Comparison of ENCODE assay signal across 8 cellular contexts in genomic region chr5:77030097-77031071, GRCh38. TPM values are rescaled to one million over a fixed set of nuclear protein-coding genes. Genes with fewer than 3 reads are reported as not detected.
DNase-seq lines count a peak whose midpoint lies in the region; ATAC-seq and TF ChIP-seq lines count a peak whose summit lies in the region.

AGGF1 (plus strand) TSS chr5:77030404; CDS start chr5:77030767, 363 bp downstream.

- H3K27me3 Mint-ChIP-seq in T-helper 17 cell (peaks cover 4% of the 10 kb centered on the region), progenitor cell of endocrine pancreas (no peaks in the 10 kb centered on the region)

- H3K4me1 Mint-ChIP-seq in T-helper 17 cell (peaks cover 12% of the 10 kb centered on the region), progenitor cell of endocrine pancreas (ENCODE audit: low read depth) (peaks cover 11% of the 10 kb centered on the region)

- no peak for TF ChIP-seq CTCF in GM13977 (IDR thresholded peaks at IDR 0.05; ENCODE audit: extremely low read depth, insufficient read depth, missing control alignments)
- no peak for TF ChIP-seq CTCF in left ventricle myocardium inferior (IDR thresholded peaks at IDR 0.05; ENCODE audit: borderline replicate concordance)
- no peak for TF ChIP-seq CTCF in progenitor cell of endocrine pancreas (IDR thresholded peaks at IDR 0.05; ENCODE audit: unreplicated experiment)

- H3K4me3 Mint-ChIP-seq in T-helper 17 cell, result peak within 1 kb of the TSS; percentile 93
- H3K4me3 Mint-ChIP-seq in progenitor cell of endocrine pancreas (ENCODE audit: low read depth), result peak within 1 kb of the TSS; percentile 87

- H3K9me3 ChIP-seq in T-helper 17 cell (ENCODE audit: control insufficient read depth, low read length, poor library complexity, severe bottlenecking) (peaks cover 6% of the 10 kb centered on the region), left ventricle myocardium inferior (replicated peaks) (no peaks in the 10 kb centered on the region)

- ATAC-seq in HG02884 (IDR thresholded peaks at IDR 0.05; ENCODE audit: unreplicated experiment) (peak; percentile 99), T-helper 17 cell (peak; percentile 98)

- H3K4me3 ChIP-seq in left ventricle myocardium inferior, result peak within 1 kb of the TSS; percentile 91

- intact Hi-C loops in left ventricle myocardium inferior (cut with micrococcal nuclease), result no loop called here

- peaks cover 11% of the 10 kb centered on the region for H3K36me3 ChIP-seq in left ventricle myocardium inferior

- H3K27ac ChIP-seq in angular gyrus (ENCODE audit: low read depth, low read length) (peak within 1 kb of the TSS; percentile 80), left ventricle myocardium inferior (replicated peaks) (peak within 1 kb of the TSS; percentile 96)

- peaks cover 13% of the 10 kb centered on the region for H3K9me3 Mint-ChIP-seq in progenitor cell of endocrine pancreas (ENCODE audit: low read depth)

- H3K27ac Mint-ChIP-seq in T-helper 17 cell (peak within 1 kb of the TSS; percentile 51), progenitor cell of endocrine pancreas (peak within 1 kb of the TSS; percentile 96)

- no peaks in the 10 kb centered on the region for H3K27me3 ChIP-seq in left ventricle myocardium inferior (ENCODE audit: low read depth)

- H3K4me1 ChIP-seq in left ventricle myocardium inferior, result peaks cover 27% of the 10 kb centered on the region

- peak; percentile 94 for DNase-seq in GM13977 (ENCODE audit: low spot score)
- peak; percentile 81 for DNase-seq in NCI-H1694 (lab: John Stamatoyannopoulos, UW)
- DNase-seq in T-helper 17 cell, result peak; percentile 74 to 81 (median 76)
- DNase-seq in left ventricle myocardium inferior, result peak; percentile 94
- DNase-seq in progenitor cell of endocrine pancreas (ENCODE audit: low spot score, unreplicated experiment), result peak; percentile 64
- DNase-seq in ureter (ENCODE audit: low spot score), result peak; percentile 95

- in situ Hi-C loops in GM13977 (cut with MboI; ENCODE audit: low pct_unique_long_range_greater_than_20kb, low sequenced_read_pairs, unreplicated experiment), result no loop called here

- H3K36me3 Mint-ChIP-seq in T-helper 17 cell (ENCODE audit: low read depth) (peaks cover 5% of the 10 kb centered on the region), progenitor cell of endocrine pancreas (ENCODE audit: insufficient read depth) (peaks cover 11% of the 10 kb centered on the region)

RNA-seq across cellular contexts. Expression of gene AGGF1, which starts in this region (rescaled TPM):
- 10 to 100 TPM; 14.1 to 14.8 TPM for total RNA-seq in T-helper 17 cell
- total RNA-seq in left ventricle myocardium inferior, result 16.2 TPM
- 26.3 and 28.1 TPM in 2 replicates for total RNA-seq in progenitor cell of endocrine pancreas
- 17.4 TPM for total RNA-seq in ureter

Comparison
In these comparisons a context has a peak if more than half of its experiments do, and no peak if none do; other contexts are left out.
1. Peak in every context shown above with its lines: DNase-seq, ATAC-seq, H3K4me3 ChIP-seq and H3K27ac ChIP-seq.